ENCODE assay signal across 18 cellular contexts in genomic region chr7:55588976-55589604, GRCh38.
"Had no signal": no experiment of that assay in that cellular context is flagged by ENCODE, and none has a peak within 500 bp of the region (broad histone marks: within the 10 kb centered on the region; RNA-seq: fewer than 3 reads in every experiment).

No MANE protein-coding gene starts in this region.

- ATAC-seq: lower lobe of right lung; stimulated activated naive CD8-positive, alpha-beta T cell treated with anti-CD3 and anti-CD28 coated beads, Interleukin-15, Interleukin-2, amounts not matched to agents 100 U/mL and 50 U/mL, for 24 hours; T-cell had no signal

- H3K27ac Mint-ChIP-seq: activated naive CD8-positive, alpha-beta T cell treated with anti-CD3 and anti-CD28 coated beads for 36 hours; brain; nephron; T-cell had no signal

- H3K4me3 ChIP-seq: lower lobe of right lung, spleen, tibial artery, uterus had no signal

- H3K27me3 Mint-ChIP-seq: T-cell had no signal

- H3K4me1 Mint-ChIP-seq: activated naive CD8-positive, alpha-beta T cell treated with anti-CD3 and anti-CD28 coated beads for 36 hours; brain; nephron had no signal

- H3K27me3 ChIP-seq: spleen, uterus had no signal

- H3K9me3 Mint-ChIP-seq: activated naive CD8-positive, alpha-beta T cell treated with anti-CD3 and anti-CD28 coated beads for 36 hours; brain; nephron; T-cell had no signal

- H3K4me3 Mint-ChIP-seq: activated naive CD8-positive, alpha-beta T cell treated with anti-CD3 and anti-CD28 coated beads for 36 hours; brain; nephron; T-cell had no signal

- H3K36me3 Mint-ChIP-seq: activated naive CD8-positive, alpha-beta T cell treated with anti-CD3 and anti-CD28 coated beads for 36 hours; brain; T-cell had no signal

- H3K36me3 ChIP-seq: lower lobe of right lung, spleen, tibial artery, uterus had no signal

- DNase-seq: activated naive CD4-positive, alpha-beta T cell; activated naive CD8-positive, alpha-beta T cell treated with anti-CD3 and anti-CD28 coated beads for 36 hours; anterior cingulate cortex; caudate nucleus; erythroblast; hypothalamus; islet precursor cell; lower lobe of right lung; nucleus accumbens; spleen; stimulated activated naive CD8-positive, alpha-beta T cell treated with anti-CD3 and anti-CD28 coated beads, Interleukin-15, Interleukin-2, amounts not matched to agents 100 U/mL and 50 U/mL, for 24 hours; substantia nigra; T-cell; T1000; tibial artery; uterus had no signal
